1 cellular context compared by ENCODE assay signal in the genomic region with DNA sequence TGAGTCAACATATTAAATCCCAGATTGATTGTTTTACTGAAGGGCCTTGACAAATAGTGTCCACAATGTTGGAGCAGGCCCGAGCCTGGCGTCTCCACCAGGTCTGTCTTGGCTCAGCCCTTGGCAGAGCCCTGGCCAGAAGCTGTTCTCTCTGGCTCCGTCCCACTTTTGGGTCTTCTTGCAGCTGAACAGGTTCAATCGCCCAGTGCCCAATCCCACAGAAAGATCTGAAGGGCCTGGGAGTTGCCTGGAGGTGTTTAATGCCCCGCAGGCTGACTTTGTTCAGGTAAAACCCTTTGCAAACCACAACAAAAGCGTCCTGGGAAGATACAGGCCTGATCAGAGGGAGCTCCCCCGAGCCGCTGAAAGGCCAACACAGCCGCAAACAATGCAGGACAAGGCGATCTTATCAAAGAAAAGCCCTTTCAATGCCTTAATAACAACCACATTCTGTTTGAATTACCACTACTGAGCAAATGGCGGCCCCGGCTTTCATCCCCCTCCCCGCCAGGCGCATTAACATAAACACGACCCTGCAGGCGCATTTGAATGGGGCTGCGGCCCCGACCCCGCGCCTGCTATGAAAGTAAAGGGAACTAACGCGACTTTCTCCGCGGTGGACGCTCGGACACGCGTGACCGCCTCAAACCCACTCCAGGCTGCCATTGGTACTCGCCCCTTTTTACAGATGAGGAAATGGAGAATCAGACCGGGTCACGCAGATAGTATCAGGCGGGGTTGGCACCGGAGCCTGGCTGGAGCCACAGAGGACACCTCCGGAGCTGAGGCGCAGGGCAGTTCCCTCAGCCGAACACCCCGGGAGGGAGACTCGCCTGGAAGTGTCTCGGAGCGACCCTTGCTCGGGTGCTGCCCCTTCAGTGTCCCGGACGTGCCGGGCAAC.
TF ChIP-seq lines count a peak whose summit lies in the region.

No MANE protein-coding gene starts in this region.

TF ChIP-seq in GM23338, 12 proteins besides CTCF, POLR2A, EP300 and RAD21 (continued from another document):
- TF ChIP-seq ZNF462 (CRISPR knock-in tag; IDR thresholded peaks at IDR 0.05) (no peak), ETS1 (IDR thresholded peaks at IDR 0.05) (no peak), STAT1 (IDR thresholded peaks at IDR 0.05; ENCODE audit: unreplicated experiment) (no peak), REST (IDR thresholded peaks at IDR 0.05; ENCODE audit: unreplicated experiment) (no peak), NANOG (IDR thresholded peaks at IDR 0.05; ENCODE audit: borderline replicate concordance) (peak; percentile 89)
